ENCODE assay signal across 17 cellular contexts in the genomic region with DNA sequence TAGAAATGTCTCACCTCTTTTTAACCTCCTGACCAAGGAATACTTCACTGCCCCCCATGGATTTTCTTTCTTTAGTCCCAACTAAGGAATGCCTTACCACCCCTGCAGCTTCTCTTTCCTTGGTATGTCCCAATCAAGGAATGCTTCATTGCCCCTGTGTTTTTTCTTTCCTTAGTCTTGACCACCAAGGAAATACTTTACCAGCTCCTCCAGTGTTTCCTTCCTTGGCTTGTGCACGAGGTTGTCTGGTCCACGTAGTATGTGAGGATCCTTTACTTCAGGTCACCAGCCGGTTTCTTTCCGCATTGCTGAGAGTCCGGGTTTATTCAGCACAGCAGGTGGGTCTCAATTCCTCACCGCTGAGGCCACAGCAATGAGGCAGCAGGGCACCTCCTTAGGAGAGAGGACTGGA. TPM values are rescaled to one million over a fixed set of nuclear protein-coding genes. Genes with fewer than 3 reads are reported as not detected.
"Had no signal": no experiment of that assay in that cellular context is flagged by ENCODE, and none has a peak within 500 bp of the region (broad histone marks: within the 10 kb centered on the region; RNA-seq: fewer than 3 reads in every experiment).

No MANE protein-coding gene starts in this region.

- H3K4me1 ChIP-seq: adrenal gland, parathyroid adenoma, right atrium auricular region, tibial nerve had no signal

- H3K9me3 ChIP-seq: adrenal gland, right atrium auricular region, SJCRH30, tibial nerve had no signal

- ATAC-seq: activated T-helper 17 cell treated with anti-CD3 and anti-CD28 coated beads, Interleukin-2, amount 50 U/mL, for 72 hours; effector memory CD8-positive, alpha-beta T cell; stimulated activated effector memory CD8-positive, alpha-beta T cell treated with anti-CD3 and anti-CD28 coated beads, Interleukin-12 subunit alpha, Interleukin-12 subunit beta, amount 100 ng/mL, for 72 hours had no signal

- H3K4me3 ChIP-seq: adrenal gland, right atrium auricular region, SJCRH30, tibial nerve had no signal

- H3K36me3 ChIP-seq: adrenal gland, right atrium auricular region, SJCRH30, tibial nerve had no signal

- DNase-seq: activated CD8-positive, alpha-beta memory T cell treated with anti-CD3 and anti-CD28 coated beads for 24 hours; activated naive CD4-positive, alpha-beta T cell treated with anti-CD3 and anti-CD28 coated beads, Interleukin-2, amount 10 ng/mL, durations not matched to agents 7 days and 5 days; adrenal gland; effector memory CD8-positive, alpha-beta T cell; erythroblast; hippocampal formation; kidney; SJCRH30; small intestine had no signal

- H3K27me3 ChIP-seq: adrenal gland, right atrium auricular region, SJCRH30, tibial nerve had no signal

- H3K9ac ChIP-seq: parathyroid adenoma had no signal

- H3K27ac ChIP-seq: adrenal gland, parathyroid adenoma, right atrium auricular region, SJCRH30, tibial nerve had no signal

- H2AFZ ChIP-seq: parathyroid adenoma had no signal

RNA-seq across cellular contexts. Expression of gene CYP2C9, which starts 59.3 kb away (rescaled TPM):
- total RNA-seq: activated T-helper 17 cell treated with anti-CD3 and anti-CD28 coated beads, Interleukin-2, amount 50 U/mL, for 72 hours; glomerular endothelial cell; myocyte; right atrium auricular region; SJCRH30; T-helper 2 cell treated with Interferon-gamma antibody and Interleukin-4, amounts not matched to agents 100 ng/mL and 5 ng/mL, for 36 hours; tibial nerve had no signal
